Comparison of ENCODE assay signal across 27 cellular contexts in the genomic region with DNA sequence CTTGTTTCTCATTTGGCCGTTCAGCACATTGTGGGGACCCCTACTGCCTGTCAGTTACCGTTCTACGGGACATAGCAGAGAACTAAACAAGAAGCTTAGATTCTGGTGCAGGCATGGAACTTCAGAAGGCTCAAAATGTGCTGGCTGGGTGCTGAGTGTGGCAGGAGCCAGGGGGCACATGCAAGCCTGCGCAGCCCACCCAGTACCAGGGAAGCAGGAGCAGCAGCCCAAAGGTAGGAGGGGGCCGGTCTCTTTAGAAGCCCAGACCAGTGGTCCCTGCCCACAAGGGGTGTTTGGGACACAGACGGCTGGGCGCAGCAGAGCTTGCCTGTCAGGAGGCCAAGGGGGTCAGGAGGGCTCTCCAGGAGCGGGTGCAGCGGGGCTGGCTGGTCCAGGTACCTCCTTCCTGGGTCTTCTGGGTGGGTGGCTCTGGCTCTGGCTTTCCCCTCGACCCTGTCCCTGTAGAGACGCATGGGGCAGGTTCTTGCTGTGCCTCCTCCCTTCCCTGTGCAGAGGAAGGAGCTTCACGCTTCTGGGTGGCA. TPM values are rescaled to one million over a fixed set of nuclear protein-coding genes. Genes with fewer than 3 reads are reported as not detected.
A peak's percentile ranks its signal among the peaks of the same experiment; 100 is the strongest.
DNase-seq lines count a peak whose midpoint lies in the region; ATAC-seq, FAIRE-seq and TF ChIP-seq lines count a peak whose summit lies in the region.
"Had no signal": no experiment of that assay in that cellular context is flagged by ENCODE, and none has a peak within 500 bp of the region (broad histone marks: within the 10 kb centered on the region; RNA-seq: fewer than 3 reads in every experiment).

No MANE protein-coding gene starts in this region.

- H3K4me3 ChIP-seq in left ventricle myocardium inferior (peak overlapping the region; percentile 98), NT2/D1 (ENCODE audit: insufficient read length, low read depth) (no peak overlapping the region), kidney (ENCODE audit: low read length in 2 of 2) (no peak overlapping the region), HAP-1 (no peak overlapping the region), foreskin fibroblast (ENCODE audit: low read depth in 1 of 2, low read length in 2 of 2) (no peak overlapping the region)
- H3K4me3 ChIP-seq: A549, testis had no signal

- H3K4me1 ChIP-seq in left ventricle myocardium inferior (peaks cover 64% of the 10 kb centered on the region), NT2/D1 (ENCODE audit: insufficient read depth, insufficient read length) (peaks cover 39% of the 10 kb centered on the region), kidney (ENCODE audit: control insufficient read depth in 1 of 2, insufficient read depth in 1 of 2, low read depth in 1 of 2, low read length in 2 of 2) (peaks cover 0 to 26% of the 10 kb centered on the region in 2 donors), HAP-1 (peaks cover 30% of the 10 kb centered on the region)

- peaks cover 26% of the 10 kb centered on the region for H3K36me3 ChIP-seq in left ventricle myocardium inferior
- peaks cover 60% of the 10 kb centered on the region for H3K36me3 ChIP-seq in NT2/D1 (ENCODE audit: insufficient read depth, insufficient read length, low read length)
- H3K36me3 ChIP-seq in kidney (ENCODE audit: control insufficient read depth in 1 of 2, insufficient read depth in 2 of 2, low read length in 2 of 2) = peaks cover 5 to 9% of the 10 kb centered on the region in 2 donors
- H3K36me3 ChIP-seq in HAP-1 (replicated peaks) = peaks cover 37% of the 10 kb centered on the region

- H3K4me3 Mint-ChIP-seq in stimulated activated effector memory CD8-positive, alpha-beta T cell treated with anti-CD3 and anti-CD28 coated beads, Interleukin-12 subunit alpha, Interleukin-12 subunit beta, amount 100 ng/mL, for 72 hours = peak overlapping the region; percentile 87

- in situ Hi-C loops in HAP-1 (cut with MboI; ENCODE audit: low sequenced_read_pairs) = no loop called here

- H3K27ac ChIP-seq in left ventricle myocardium inferior (replicated peaks) (no peak overlapping the region), kidney (ENCODE audit: low read depth in 2 of 2, low read length in 2 of 2) (no peak overlapping the region)
- H3K27ac ChIP-seq: GM23248, testis had no signal

- peak overlapping the region; percentile 24 for H3K9ac ChIP-seq in NT2/D1 (ENCODE audit: insufficient read length, low read depth)
- H3K9ac ChIP-seq in kidney (ENCODE audit: low read length in 2 of 2) = no peak overlapping the region

- H3K9me3 ChIP-seq in left ventricle myocardium inferior (replicated peaks) (no peaks in the 10 kb centered on the region), NT2/D1 (ENCODE audit: insufficient read depth, low read length) (no peaks in the 10 kb centered on the region), kidney (ENCODE audit: control insufficient read depth in 1 of 2, low read length in 2 of 2) (no peaks in the 10 kb centered on the region), HAP-1 (no peaks in the 10 kb centered on the region)
- H3K9me3 ChIP-seq: A549, esophagus muscularis mucosa, testis had no signal

- DNase-seq in left ventricle myocardium inferior (no peak), left ventricle myocardium superior (no peak), NT2/D1 (ENCODE audit: low read depth, low spot score) (no peak), kidney (peak; percentile 68), HAP-1 (ENCODE audit: low spot score in 2 of 2) (no peak), foreskin fibroblast (no peak), urothelium cell line (ENCODE audit: low spot score) (no peak)
- no peak for DNase-seq in stimulated activated effector memory CD8-positive, alpha-beta T cell treated with anti-CD3 and anti-CD28 coated beads, Interleukin-12 subunit alpha, Interleukin-12 subunit beta, amount 100 ng/mL, for 72 hours (ENCODE audit: low spot score in 2 of 2)
- DNase-seq: activated CD4-positive, alpha-beta memory T cell treated with anti-CD3 and anti-CD28 coated beads for 36 hours; aorta; C1 segment of cervical spinal cord; effector CD8-positive, alpha-beta T cell; GF-D8; GM23248; KG1; NCI-H2029 treated with DMSO at 0.1 percent for 48 hours; NCI-H510A; occipital lobe; retina; RPMI8226; testis had no signal

- FAIRE-seq in kidney (lab: Jason Lieb, UNC) (no peak), urothelium cell line (lab: Jason Lieb, UNC) (no peak)
- FAIRE-seq: A549, GM19239 had no signal

- intact Hi-C loops in left ventricle myocardium inferior (cut with micrococcal nuclease) (no loop called here), left ventricle myocardium superior (cut with micrococcal nuclease) (no loop called here), kidney (cut with DNase I) (no loop called here)

- H3K36me3 Mint-ChIP-seq in stimulated activated effector memory CD8-positive, alpha-beta T cell treated with anti-CD3 and anti-CD28 coated beads, Interleukin-12 subunit alpha, Interleukin-12 subunit beta, amount 100 ng/mL, for 72 hours = peaks cover 37% of the 10 kb centered on the region

- no peaks in the 10 kb centered on the region for H3K9me3 Mint-ChIP-seq in stimulated activated effector memory CD8-positive, alpha-beta T cell treated with anti-CD3 and anti-CD28 coated beads, Interleukin-12 subunit alpha, Interleukin-12 subunit beta, amount 100 ng/mL, for 72 hours
- H3K9me3 Mint-ChIP-seq: activated CD4-positive, alpha-beta memory T cell treated with anti-CD3 and anti-CD28 coated beads for 36 hours; activated naive CD4-positive, alpha-beta T cell treated with anti-CD3 and anti-CD28 coated beads, Interleukin-2, amount 10 ng/mL, durations not matched to agents 7 days and 5 days had no signal

- TF ChIP-seq CTCF in left ventricle myocardium inferior (IDR thresholded peaks at IDR 0.05; ENCODE audit: borderline replicate concordance) (no peak), kidney (IDR thresholded peaks at IDR 0.05; ENCODE audit: borderline replicate concordance, extremely low read depth, insufficient read depth) (no peak), foreskin fibroblast (IDR thresholded peaks at IDR 0.05; ENCODE audit: low read depth, low read length) (no peak)

- H3K27ac Mint-ChIP-seq in stimulated activated effector memory CD8-positive, alpha-beta T cell treated with anti-CD3 and anti-CD28 coated beads, Interleukin-12 subunit alpha, Interleukin-12 subunit beta, amount 100 ng/mL, for 72 hours = peak overlapping the region; percentile 91
- H3K27ac Mint-ChIP-seq: activated CD4-positive, alpha-beta memory T cell treated with anti-CD3 and anti-CD28 coated beads for 36 hours; activated naive CD4-positive, alpha-beta T cell treated with anti-CD3 and anti-CD28 coated beads, Interleukin-2, amount 10 ng/mL, durations not matched to agents 7 days and 5 days had no signal

- no peak for ATAC-seq in left ventricle myocardium superior
- no peak for ATAC-seq in stimulated activated effector memory CD8-positive, alpha-beta T cell treated with anti-CD3 and anti-CD28 coated beads, Interleukin-12 subunit alpha, Interleukin-12 subunit beta, amount 100 ng/mL, for 72 hours
- ATAC-seq: A549, SK-N-SH treated with all-trans-retinoic acid at 6 μM for 48 hours had no signal

- no peaks in the 10 kb centered on the region for H3K27me3 ChIP-seq in left ventricle myocardium inferior (ENCODE audit: low read depth)
- no peaks in the 10 kb centered on the region for H3K27me3 ChIP-seq in NT2/D1 (ENCODE audit: insufficient read depth, insufficient read length)
- no peaks in the 10 kb centered on the region for H3K27me3 ChIP-seq in HAP-1 (ENCODE audit: low read depth)
- H3K27me3 ChIP-seq: esophagus muscularis mucosa, testis had no signal

- peaks cover 59% of the 10 kb centered on the region for H3K4me1 Mint-ChIP-seq in stimulated activated effector memory CD8-positive, alpha-beta T cell treated with anti-CD3 and anti-CD28 coated beads, Interleukin-12 subunit alpha, Interleukin-12 subunit beta, amount 100 ng/mL, for 72 hours

RNA-seq across cellular contexts. Expression of a gene that starts 2.2 kb away (rescaled TPM):
- 30.2 TPM for total RNA-seq in left ventricle myocardium inferior
- 31.8 TPM for total RNA-seq in left ventricle myocardium superior
- total RNA-seq in kidney = 28.5 TPM
- polyA plus RNA-seq in kidney (ENCODE audit: insufficient read depth, low read depth, low replicate concordance) = 37.7 TPM

RNA-seq across cellular contexts. Expression of a gene that starts 10.5 kb away (rescaled TPM):
- total RNA-seq in left ventricle myocardium inferior (0.11 TPM), left ventricle myocardium superior (1.3 TPM), kidney (21.8 TPM)
- 11.3 TPM for polyA plus RNA-seq in kidney (ENCODE audit: insufficient read depth, low read depth, low replicate concordance)
- total RNA-seq: cerebellum, GM23248, occipital lobe had no signal
- polyA plus RNA-seq: GM23248 had no signal

RNA-seq across cellular contexts. Expression of a gene that starts 37.5 kb away (rescaled TPM):
- 34.9 TPM for total RNA-seq in left ventricle myocardium inferior
- total RNA-seq in left ventricle myocardium superior = 47.5 TPM
- total RNA-seq in kidney = 89.1 TPM
- 181 TPM for polyA plus RNA-seq in kidney (ENCODE audit: insufficient read depth, low read depth, low replicate concordance)

RNA-seq across cellular contexts. Expression of a gene that starts 54.8 kb away (rescaled TPM):
- total RNA-seq in left ventricle myocardium inferior (142 TPM), left ventricle myocardium superior (171 TPM), kidney (191 TPM)
- 171 TPM for polyA plus RNA-seq in kidney (ENCODE audit: insufficient read depth, low read depth, low replicate concordance)

RNA-seq across cellular contexts. Expression of a gene that starts 58.3 kb away (rescaled TPM):
- 0.52 TPM for total RNA-seq in left ventricle myocardium inferior
- total RNA-seq in left ventricle myocardium superior = 0.84 TPM
- total RNA-seq in kidney = 3.6 TPM
- polyA plus RNA-seq in kidney (ENCODE audit: insufficient read depth, low read depth, low replicate concordance) = 1.9 TPM
